22 cellular contexts compared by ENCODE assay signal in the genomic region with DNA sequence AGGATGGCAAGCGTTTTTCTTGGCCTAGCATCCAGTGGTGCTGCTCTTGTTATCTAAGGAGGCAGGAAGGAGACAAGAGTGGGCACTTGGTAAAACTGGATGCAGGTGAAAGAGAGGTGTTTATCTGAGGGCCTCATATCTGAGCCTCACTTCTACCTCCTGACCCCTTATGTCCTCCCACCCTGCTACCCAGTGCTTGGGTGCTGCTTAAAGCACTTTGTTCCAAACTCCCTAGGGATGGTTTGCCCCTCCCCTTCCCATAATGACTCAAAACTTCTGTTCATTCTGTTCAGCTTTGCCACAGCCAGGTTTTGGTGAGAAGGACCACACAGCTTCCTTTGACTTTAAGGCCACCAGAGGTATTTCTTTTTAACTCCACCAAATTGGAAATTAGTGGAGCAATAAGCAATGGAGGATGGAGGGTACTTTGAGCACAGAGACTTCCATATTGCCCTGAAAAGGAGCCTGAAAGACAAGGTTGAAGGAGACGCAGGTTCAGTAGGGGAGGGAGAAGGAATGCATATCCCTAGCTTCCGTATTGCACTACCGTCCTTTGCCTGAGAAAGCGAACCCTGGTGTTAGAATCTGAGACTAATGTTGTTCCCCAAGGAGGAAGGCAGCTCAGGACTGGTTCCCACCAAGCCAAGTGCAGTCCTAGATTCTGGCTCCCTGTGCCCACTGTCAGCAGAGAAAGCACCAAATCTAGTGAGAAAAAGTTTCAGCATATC. TPM values are rescaled to one million over a fixed set of nuclear protein-coding genes. Genes with fewer than 3 reads are reported as not detected.
DNase-seq lines count a peak whose midpoint lies in the region; ATAC-seq, FAIRE-seq and TF ChIP-seq lines count a peak whose summit lies in the region.
"Had no signal": no experiment of that assay in that cellular context is flagged by ENCODE, and none has a peak within 500 bp of the region (broad histone marks: within the 10 kb centered on the region; RNA-seq: fewer than 3 reads in every experiment).

No MANE protein-coding gene starts in this region.

- peak overlapping the region; percentile 61 for H3K4me3 Mint-ChIP-seq in activated naive CD8-positive, alpha-beta T cell treated with anti-CD3 and anti-CD28 coated beads, Interleukin-2, amount 10 ng/mL, durations not matched to agents 7 days and 5 days
- no peak overlapping the region for H3K4me3 Mint-ChIP-seq in activated naive CD8-positive, alpha-beta T cell treated with anti-CD3 and anti-CD28 coated beads, Interleukin-2, amount 50 U/mL, for 24 hours
- H3K4me3 Mint-ChIP-seq in stimulated activated memory B cell treated with anti-CD40 and anti-IgM and Interleukin-4, amounts not matched to agents 10 μg/mL and 1 μg/mL and 100 μg/mL, for 72 hours, result peak overlapping the region; percentile 34
- H3K4me3 Mint-ChIP-seq: activated naive CD4-positive, alpha-beta T cell treated with anti-CD3 and anti-CD28 coated beads for 36 hours had no signal

- no peaks in the 10 kb centered on the region for H3K79me1 ChIP-seq in H1 (ENCODE audit: low read depth, low read length)

- H3K9me3 Mint-ChIP-seq in activated naive CD8-positive, alpha-beta T cell treated with anti-CD3 and anti-CD28 coated beads, Interleukin-2, amount 10 ng/mL, durations not matched to agents 7 days and 5 days, result peaks cover 2% of the 10 kb centered on the region
- H3K9me3 Mint-ChIP-seq in activated naive CD8-positive, alpha-beta T cell treated with anti-CD3 and anti-CD28 coated beads, Interleukin-2, amount 50 U/mL, for 24 hours, result no peaks in the 10 kb centered on the region
- no peaks in the 10 kb centered on the region for H3K9me3 Mint-ChIP-seq in stimulated activated memory B cell treated with anti-CD40 and anti-IgM and Interleukin-4, amounts not matched to agents 10 μg/mL and 1 μg/mL and 100 μg/mL, for 72 hours
- H3K9me3 Mint-ChIP-seq: activated naive CD4-positive, alpha-beta T cell treated with anti-CD3 and anti-CD28 coated beads for 36 hours had no signal

- CTCF ChIA-PET in H1 (lab: Charles Lee; ENCODE audit: partially characterized antibody), result interaction anchor here (0.6 to 2.6 kb wide), 7 partner anchors 41 to 426 kb away, joined by 3 to 10 read pairs (median 3); partner anchors contain the start of gene TCTN3

- H3K4me1 Mint-ChIP-seq in activated naive CD8-positive, alpha-beta T cell treated with anti-CD3 and anti-CD28 coated beads, Interleukin-2, amount 10 ng/mL, durations not matched to agents 7 days and 5 days, result peaks cover 57% of the 10 kb centered on the region
- H3K4me1 Mint-ChIP-seq in activated naive CD8-positive, alpha-beta T cell treated with anti-CD3 and anti-CD28 coated beads, Interleukin-2, amount 50 U/mL, for 24 hours, result peaks cover 29% of the 10 kb centered on the region
- H3K4me1 Mint-ChIP-seq in stimulated activated memory B cell treated with anti-CD40 and anti-IgM and Interleukin-4, amounts not matched to agents 10 μg/mL and 1 μg/mL and 100 μg/mL, for 72 hours, result peaks cover 92% of the 10 kb centered on the region

- TF ChIP-seq EP300 in H1 (IDR thresholded peaks at IDR 0.05; ENCODE audit: borderline replicate concordance in 1 of 2, low read depth in 2 of 2, low read length in 2 of 2), result no peak

- no peak overlapping the region for H3K23ac ChIP-seq in H1 (ENCODE audit: insufficient read length)

- no peak overlapping the region for H3K18ac ChIP-seq in H1 (ENCODE audit: extremely low read depth, low read length)

- no peak overlapping the region for H4K91ac ChIP-seq in H1 (replicated peaks; ENCODE audit: insufficient read length, low read length)

- no peak for DNase-seq in activated naive CD8-positive, alpha-beta T cell treated with anti-CD3 and anti-CD28 coated beads, Interleukin-2, amount 10 ng/mL, durations not matched to agents 7 days and 5 days
- DNase-seq in activated naive CD8-positive, alpha-beta T cell treated with anti-CD3 and anti-CD28 coated beads, Interleukin-2, amount 50 U/mL, for 24 hours, result no peak
- DNase-seq in NCI-H82 (lab: John Stamatoyannopoulos, UW), result peak; percentile 57
- DNase-seq in H1 (ENCODE audit: low read depth in 1 of 2, low spot score in 2 of 2), result no peak
- DNase-seq in NCI-H1694 (lab: John Stamatoyannopoulos, UW), result no peak
- DNase-seq: activated CD4-positive, alpha-beta T cell treated with anti-CD3 and anti-CD28 coated beads, Interleukin-2, amount 50 U/mL, for 1 hour; activated naive CD4-positive, alpha-beta T cell treated with anti-CD3 and anti-CD28 coated beads for 36 hours; activated T-cell treated with anti-CD3 and anti-CD28 coated beads, Interleukin-2, amount 50 U/mL, for 1 hour; anterior cingulate cortex; central memory CD4-positive, alpha-beta T cell; NCI-H1417 treated with DMSO at 0.1 percent for 48 hours; ovary; right lobe of liver; SHP77; stimulated activated CD4-positive, alpha-beta T cell treated with anti-CD3 and anti-CD28 coated beads, Interleukin-15, amount 100 ng/mL, for 24 hours had no signal

- no peaks in the 10 kb centered on the region for H3K4me1 ChIP-seq in H1 (replicated peaks in 1 of 4; ENCODE audit: control insufficient read depth in 3 of 4, insufficient read depth in 4 of 4, low read length in 3 of 4)
- H3K4me1 ChIP-seq: right lobe of liver had no signal

- 76% methylated on average over 5 of the region's 5 CpGs; no CpG with 5 or more reads in 1 of the 2 experiments for WGBS in H1 (ENCODE audit: extremely low coverage in 1 of 2, insufficient coverage in 1 of 2, insufficient read length in 1 of 2, insufficient replicate concordance in 2 of 2, low coverage in 1 of 2, low lambda C conversion rate in 2 of 2, missing lambda C conversion rate in 1 of 2), 2 experiments

- ATAC-seq in activated naive CD8-positive, alpha-beta T cell treated with anti-CD3 and anti-CD28 coated beads, Interleukin-2, amount 10 ng/mL, durations not matched to agents 7 days and 5 days (ENCODE audit: low read depth), result peak; percentile 53
- no peak for ATAC-seq in activated naive CD8-positive, alpha-beta T cell treated with anti-CD3 and anti-CD28 coated beads, Interleukin-2, amount 50 U/mL, for 24 hours
- ATAC-seq in stimulated activated memory B cell treated with anti-CD40 and anti-IgM and Interleukin-4, amounts not matched to agents 10 μg/mL and 1 μg/mL and 100 μg/mL, for 72 hours, result no peak
- no peak for ATAC-seq in GM19467 (IDR thresholded peaks at IDR 0.05; ENCODE audit: unreplicated experiment)
- ATAC-seq in GM18520 (IDR thresholded peaks at IDR 0.05; ENCODE audit: unreplicated experiment), result no peak
- ATAC-seq: right lobe of liver had no signal

- no peaks in the 10 kb centered on the region for H3K27me3 ChIP-seq in H1 (replicated peaks in 1 of 4; ENCODE audit: control insufficient read depth in 3 of 4, extremely low read depth in 1 of 4, insufficient read depth in 3 of 4, low read length in 3 of 4)
- H3K27me3 ChIP-seq: BLaER1 treated with 17β-estradiol and CSF1 and Interleukin-3, amounts not matched to agents 10 nM and 100 nM; ovary; right lobe of liver had no signal

- no peak overlapping the region for H2BK20ac ChIP-seq in H1 (ENCODE audit: low read length)

- no peak for TF ChIP-seq RAD21 in H1 (IDR thresholded peaks at IDR 0.05 in 1 of 2, conservative IDR thresholded peaks at IDR 0.05 in 1 of 2; ENCODE audit: low read depth in 2 of 2, low read length in 2 of 2)

- no peak overlapping the region for H2AFZ ChIP-seq in H1 (ENCODE audit: low read length)

- H3K56ac ChIP-seq in H1 (replicated peaks; ENCODE audit: insufficient read length, low read depth, low read length), result no peak overlapping the region

- no peak overlapping the region for H2BK12ac ChIP-seq in H1 (ENCODE audit: low read depth, low read length)

- H3K4me2 ChIP-seq in H1 (ENCODE audit: insufficient read depth in 1 of 2, low read depth in 2 of 2, low read length in 2 of 2), result no peak overlapping the region

- POLR2A ChIA-PET in activated naive CD8-positive, alpha-beta T cell treated with anti-CD3 and anti-CD28 coated beads, Interleukin-2, amount 10 ng/mL, durations not matched to agents 7 days and 5 days (lab: Charles Lee), result interaction anchor here (1.4 kb wide), 1 partner anchor 46 kb away, joined by 5 read pairs; no protein-coding TSS in a partner anchor
- POLR2A ChIA-PET in H1 (lab: Charles Lee; ENCODE audit: partially characterized antibody), result no interaction called here

- H3K9me3 ChIP-seq in H1 (ENCODE audit: insufficient read depth in 2 of 2, low read depth in 1 of 2, low read length in 1 of 2), result no peaks in the 10 kb centered on the region
- H3K9me3 ChIP-seq: BLaER1 treated with 17β-estradiol and CSF1 and Interleukin-3, amounts not matched to agents 10 nM and 100 nM; ovary; right lobe of liver had no signal

- no peaks in the 10 kb centered on the region for H4K20me1 ChIP-seq in H1 (replicated peaks in 1 of 2; ENCODE audit: control insufficient read depth in 1 of 2, insufficient read depth in 2 of 2, low read length in 2 of 2)
- H4K20me1 ChIP-seq: BLaER1 treated with 17β-estradiol and CSF1 and Interleukin-3, amounts not matched to agents 10 nM and 100 nM had no signal

- H3K36me3 Mint-ChIP-seq in activated naive CD8-positive, alpha-beta T cell treated with anti-CD3 and anti-CD28 coated beads, Interleukin-2, amount 10 ng/mL, durations not matched to agents 7 days and 5 days, result peaks cover 16% of the 10 kb centered on the region
- no peaks in the 10 kb centered on the region for H3K36me3 Mint-ChIP-seq in activated naive CD8-positive, alpha-beta T cell treated with anti-CD3 and anti-CD28 coated beads, Interleukin-2, amount 50 U/mL, for 24 hours (ENCODE audit: low read depth)
- peaks cover 55% of the 10 kb centered on the region for H3K36me3 Mint-ChIP-seq in stimulated activated memory B cell treated with anti-CD40 and anti-IgM and Interleukin-4, amounts not matched to agents 10 μg/mL and 1 μg/mL and 100 μg/mL, for 72 hours

- H3K27ac Mint-ChIP-seq in activated naive CD8-positive, alpha-beta T cell treated with anti-CD3 and anti-CD28 coated beads, Interleukin-2, amount 10 ng/mL, durations not matched to agents 7 days and 5 days, result peak overlapping the region; percentile 78
- no peak overlapping the region for H3K27ac Mint-ChIP-seq in activated naive CD8-positive, alpha-beta T cell treated with anti-CD3 and anti-CD28 coated beads, Interleukin-2, amount 50 U/mL, for 24 hours
- peak overlapping the region; percentile 91 for H3K27ac Mint-ChIP-seq in stimulated activated memory B cell treated with anti-CD40 and anti-IgM and Interleukin-4, amounts not matched to agents 10 μg/mL and 1 μg/mL and 100 μg/mL, for 72 hours
- H3K27ac Mint-ChIP-seq: activated naive CD4-positive, alpha-beta T cell treated with anti-CD3 and anti-CD28 coated beads for 36 hours had no signal

- no peak overlapping the region for H2BK120ac ChIP-seq in H1 (replicated peaks; ENCODE audit: low read depth, low read length)

- no peak overlapping the region for H2BK15ac ChIP-seq in H1 (ENCODE audit: low read length)

- H4K5ac ChIP-seq in H1 (ENCODE audit: insufficient read length, low read depth, low read length), result no peak overlapping the region

- H3K14ac ChIP-seq in H1 (ENCODE audit: insufficient read length), result no peak overlapping the region

- no peaks in the 10 kb centered on the region for H3K36me3 ChIP-seq in H1 (ENCODE audit: control insufficient read depth in 2 of 4, insufficient read depth in 4 of 4, low read length in 3 of 4)
- H3K36me3 ChIP-seq: BLaER1 treated with 17β-estradiol and CSF1 and Interleukin-3, amounts not matched to agents 10 nM and 100 nM; ovary; right lobe of liver had no signal

- no peak for TF ChIP-seq POLR2A in H1 (IDR thresholded peaks at IDR 0.05; ENCODE audit: control extremely low read depth in 1 of 2, low read depth in 2 of 2, low read length in 2 of 2)

- H3K9ac ChIP-seq in H1 (replicated peaks in 1 of 4; ENCODE audit: extremely low read depth in 1 of 4, low read depth in 3 of 4, low read length in 3 of 4), result no peak overlapping the region
- H3K9ac ChIP-seq: BLaER1 treated with 17β-estradiol and CSF1 and Interleukin-3, amounts not matched to agents 10 nM and 100 nM had no signal

- no peak overlapping the region for H3K4ac ChIP-seq in H1 (replicated peaks; ENCODE audit: insufficient read length, low read depth, low read length)

- H4K8ac ChIP-seq in H1 (ENCODE audit: extremely low read depth, insufficient read depth, low read length), result no peak overlapping the region

- no peaks in the 10 kb centered on the region; the same call in 1 of the 2 replicates for H3K23me2 ChIP-seq in H1 (ENCODE audit: low read depth, low read length)

- TF ChIP-seq CTCF in H1 (IDR thresholded peaks at IDR 0.05; ENCODE audit: control extremely low read depth in 1 of 3, insufficient read depth in 1 of 3, low read depth in 1 of 3, low read length in 3 of 3), result peak in 2 of 3 experiments; percentile 6 to 10; a peak in 2 of 4 replicates

- no peak overlapping the region for H2BK5ac ChIP-seq in H1 (ENCODE audit: low read depth, low read length)

- no peak overlapping the region for H3K4me3 ChIP-seq in H1 (ENCODE audit: extremely low read depth in 1 of 4, insufficient read depth in 2 of 4, low read depth in 3 of 4, low read length in 4 of 4)
- H3K4me3 ChIP-seq: BLaER1 treated with 17β-estradiol and CSF1 and Interleukin-3, amounts not matched to agents 10 nM and 100 nM; ovary; right lobe of liver had no signal

- no peaks in the 10 kb centered on the region for H3K79me2 ChIP-seq in H1 (ENCODE audit: control insufficient read depth in 1 of 2, insufficient read depth in 2 of 2, low read length in 2 of 2)

- H2AK5ac ChIP-seq in H1 (ENCODE audit: low read depth, low read length), result no peak overlapping the region

- no peak for FAIRE-seq in H1 (lab: Jason Lieb, UNC)
- FAIRE-seq: islet of Langerhans had no signal

- H3K27me3 Mint-ChIP-seq in activated naive CD8-positive, alpha-beta T cell treated with anti-CD3 and anti-CD28 coated beads, Interleukin-2, amount 10 ng/mL, durations not matched to agents 7 days and 5 days, result peaks cover 22% of the 10 kb centered on the region
- H3K27me3 Mint-ChIP-seq in activated naive CD8-positive, alpha-beta T cell treated with anti-CD3 and anti-CD28 coated beads, Interleukin-2, amount 50 U/mL, for 24 hours, result peaks cover 10% of the 10 kb centered on the region
- no peaks in the 10 kb centered on the region for H3K27me3 Mint-ChIP-seq in stimulated activated memory B cell treated with anti-CD40 and anti-IgM and Interleukin-4, amounts not matched to agents 10 μg/mL and 1 μg/mL and 100 μg/mL, for 72 hours

- H3K27ac ChIP-seq in H1 (ENCODE audit: low read depth, low read length), result no peak overlapping the region
- H3K27ac ChIP-seq: BLaER1 treated with 17β-estradiol and CSF1 and Interleukin-3, amounts not matched to agents 10 nM and 100 nM; epithelial cell of prostate; ovary; right lobe of liver had no signal

RNA-seq across cellular contexts. Expression of gene ENTPD1, which starts 30.1 kb away (rescaled TPM):
- total RNA-seq in activated naive CD8-positive, alpha-beta T cell treated with anti-CD3 and anti-CD28 coated beads, Interleukin-2, amount 10 ng/mL, durations not matched to agents 7 days and 5 days, result 10 to 100 TPM; 10.9 to 11.6 TPM
- 2.2 and 2.9 TPM in 2 replicates for total RNA-seq in H1 (2021; fragmentation: NEBNext Ultra II Directional; extraction: Animal tissue kit (Norgen Biotek cat#: 25700))
- polyA plus RNA-seq in H1 (2011; rRNA removed), result 1.1 and 2.5 TPM in 2 replicates
- 1.9 TPM for polyA plus RNA-seq in H1 (2011; cell fraction: cytosol; rRNA removed)
- 3.0 TPM for polyA plus RNA-seq in H1 (2011; cell fraction: nucleus; rRNA removed)
- 3.9 to 6.0 TPM (median 4.8 TPM) in 4 replicates for polyA plus RNA-seq in H1 (2012, experiment 1 of 2)
- 0.52 TPM for polyA plus RNA-seq in H1 (2012, experiment 2 of 2)
- polyA plus RNA-seq in H1 (2013, experiment 1 of 2), result 1.6 TPM
- 1.8 TPM for polyA plus RNA-seq in H1 (2013, experiment 2 of 2)
- polyA minus RNA-seq in H1 (2011; rRNA and poly(A)+ RNA removed), result 4.5 and 8.1 TPM in 2 replicates
- polyA minus RNA-seq in H1 (2011; cell fraction: cytosol; rRNA and poly(A)+ RNA removed), result 1.8 TPM
- 13.2 TPM for polyA minus RNA-seq in H1 (2011; cell fraction: nucleus; rRNA and poly(A)+ RNA removed)
- total RNA-seq: MCF 10A had no signal
